Comparison of ENCODE assay signal across 1 cellular context in genomic region chr14:54483073-54483745, GRCh38.
A peak's percentile ranks its signal among the peaks of the same experiment; 100 is the strongest.
TF ChIP-seq lines count a peak whose summit lies in the region.

No MANE protein-coding gene starts in this region.

TF ChIP-seq in GM12878, 131 proteins besides CTCF, POLR2A, EP300 and RAD21:
- TF ChIP-seq BCL11A (IDR thresholded peaks at IDR 0.05; ENCODE audit: low read depth, low read length) (no peak), RCOR1 (conservative IDR thresholded peaks at IDR 0.05; ENCODE audit: low read depth, low read length) (no peak), SPI1 (IDR thresholded peaks at IDR 0.05; ENCODE audit: borderline replicate concordance, insufficient read depth, low read depth, low read length) (0 out of 2 replicates have a peak, but pooled peaks have one; percentile 16), MLLT1 (IDR thresholded peaks at IDR 0.05) (peak; percentile 30; the same call in 1 of the 2 replicates), BMI1 (IDR thresholded peaks at IDR 0.05; ENCODE audit: borderline replicate concordance) (no peak), MTA3 (IDR thresholded peaks at IDR 0.05; ENCODE audit: borderline replicate concordance, low read length) (no peak), ASH2L (IDR thresholded peaks at IDR 0.05; ENCODE audit: borderline replicate concordance, low read depth) (0 out of 2 replicates have a peak, but pooled peaks have one; percentile 56), RFX5 (IDR thresholded peaks at IDR 0.05; ENCODE audit: low read depth, low read length) (no peak), IKZF1 (conservative IDR thresholded peaks at IDR 0.05) (0 out of 2 replicates have a peak, but pooled peaks have one; percentile 25), TCF7 (IDR thresholded peaks at IDR 0.05; ENCODE audit: borderline replicate concordance) (no peak), ELK1 (IDR thresholded peaks at IDR 0.05; ENCODE audit: low read depth, low read length) (no peak), FOXM1 (IDR thresholded peaks at IDR 0.05; ENCODE audit: low read depth, low read length) (no peak), ZNF592 (IDR thresholded peaks at IDR 0.05) (0 out of 2 replicates have a peak, but pooled peaks have one; percentile 49)
TF ChIP-seq in GM12878: peak in this region for 5.
